10 cellular contexts compared by ENCODE assay signal in genomic region chr20:20136313-20136712, GRCh38.
"Had no signal": no experiment of that assay in that cellular context is flagged by ENCODE, and none has a peak within 500 bp of the region (broad histone marks: within the 10 kb centered on the region; RNA-seq: fewer than 3 reads in every experiment).

No MANE protein-coding gene starts in this region.

- DNase-seq: H9, HCEC 1CT, HFFc6, KG1 had no signal

- H3K27ac Mint-ChIP-seq: GM23338, H9, HFFc6, IgD-negative memory B cell had no signal

- H3K4me2 ChIP-seq: GM23338 had no signal

- H3K4me3 ChIP-seq: GM23338 had no signal

- H3K4me3 Mint-ChIP-seq: GM23338, H9, HFFc6, IgD-negative memory B cell had no signal

- H3K36me3 Mint-ChIP-seq: IgD-negative memory B cell had no signal

- H3K27ac ChIP-seq: HL-60 had no signal

- FAIRE-seq: H1, H54, HepG2 had no signal

- H2AFZ ChIP-seq: GM23338 had no signal

- H3K4me1 Mint-ChIP-seq: GM23338, H9, IgD-negative memory B cell had no signal

- ATAC-seq: GM23338, HepG2 had no signal

- H3K27me3 Mint-ChIP-seq: IgD-negative memory B cell had no signal
